In the genomic region with DNA sequence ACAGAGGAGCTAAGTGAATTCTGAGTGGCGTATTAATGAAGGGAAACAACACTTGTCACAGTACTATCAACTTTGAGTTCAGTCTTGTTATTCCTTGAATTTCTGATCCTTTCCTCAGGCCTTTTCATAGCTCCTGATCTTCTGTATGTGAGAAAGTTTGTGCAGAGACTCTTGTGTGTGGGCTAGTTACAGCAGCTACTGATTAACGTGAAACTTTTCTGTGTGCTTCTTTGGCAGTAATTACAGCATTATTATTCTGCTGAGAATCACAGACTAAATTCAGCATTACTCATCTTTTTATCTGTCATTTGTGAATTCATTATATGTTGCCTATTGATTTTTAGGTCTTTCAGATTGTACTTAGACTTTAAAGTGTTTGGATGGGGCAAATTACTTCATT, we compare ENCODE assay signal across 30 cellular contexts. TPM values are rescaled to one million over a fixed set of nuclear protein-coding genes. Genes with fewer than 3 reads are reported as not detected.
DNase-seq lines count a peak whose midpoint lies in the region; ATAC-seq and TF ChIP-seq lines count a peak whose summit lies in the region.
"Had no signal": no experiment of that assay in that cellular context is flagged by ENCODE, and none has a peak within 500 bp of the region (broad histone marks: within the 10 kb centered on the region; RNA-seq: fewer than 3 reads in every experiment).

No MANE protein-coding gene starts in this region.

- POLR2A ChIA-PET in HEK293 (lab: Yijun Ruan, JAX): interaction anchor here (1.0 kb wide), 1 partner anchor 60 kb away, joined by 4 read pairs; a partner anchor contains a TSS

- no peak for ATAC-seq in activated naive CD4-positive, alpha-beta T cell treated with anti-CD3 and anti-CD28 coated beads, Interleukin-2, amount 50 U/mL, for 72 hours
- ATAC-seq in central memory CD8-positive, alpha-beta T cell (replicated peaks; ENCODE audit: extremely low read depth, poor library complexity, severe bottlenecking): no peak
- no peak for ATAC-seq in GM21381 (IDR thresholded peaks at IDR 0.05; ENCODE audit: unreplicated experiment)
- ATAC-seq: A549, heart right ventricle, left colon, Panc1 had no signal

- peak overlapping the region; percentile 20 for H3K27ac Mint-ChIP-seq in activated naive CD4-positive, alpha-beta T cell treated with anti-CD3 and anti-CD28 coated beads, Interleukin-2, amount 10 ng/mL, durations not matched to agents 7 days and 5 days
- peak overlapping the region in 1 of 2 donors; percentile 41 for H3K27ac Mint-ChIP-seq in activated naive CD4-positive, alpha-beta T cell treated with anti-CD3 and anti-CD28 coated beads, Interleukin-2, amount 50 U/mL, for 72 hours
- H3K27ac Mint-ChIP-seq in central memory CD8-positive, alpha-beta T cell (ENCODE audit: low read depth): peak overlapping the region; percentile 70
- H3K27ac Mint-ChIP-seq in osteocyte (ENCODE audit: unreplicated experiment): peak overlapping the region; percentile 28

- no peak overlapping the region for H3K4me3 ChIP-seq in HEK293 (ENCODE audit: low read depth, low read length)
- H3K4me3 ChIP-seq: A549, breast epithelium, colonic mucosa, heart right ventricle, skin epidermis, tibial nerve had no signal

- H3K36me3 Mint-ChIP-seq in activated naive CD4-positive, alpha-beta T cell treated with anti-CD3 and anti-CD28 coated beads, Interleukin-2, amount 10 ng/mL, durations not matched to agents 7 days and 5 days: peaks cover 51% of the 10 kb centered on the region
- H3K36me3 Mint-ChIP-seq in activated naive CD4-positive, alpha-beta T cell treated with anti-CD3 and anti-CD28 coated beads, Interleukin-2, amount 50 U/mL, for 72 hours: peaks cover 5 to 49% of the 10 kb centered on the region in 2 donors
- H3K36me3 Mint-ChIP-seq in central memory CD8-positive, alpha-beta T cell (ENCODE audit: insufficient read depth): peaks cover 36% of the 10 kb centered on the region
- peaks cover 50% of the 10 kb centered on the region for H3K36me3 Mint-ChIP-seq in osteocyte (ENCODE audit: unreplicated experiment)

- TF ChIP-seq CTCF in HEK293 (tag by site-specific recombination; IDR thresholded peaks at IDR 0.05) (no peak), osteocyte (IDR thresholded peaks at IDR 0.05) (no peak)

- no peaks in the 10 kb centered on the region for H3K4me1 Mint-ChIP-seq in activated naive CD4-positive, alpha-beta T cell treated with anti-CD3 and anti-CD28 coated beads, Interleukin-2, amount 10 ng/mL, durations not matched to agents 7 days and 5 days
- H3K4me1 Mint-ChIP-seq in central memory CD8-positive, alpha-beta T cell: peaks cover 23% of the 10 kb centered on the region
- no peaks in the 10 kb centered on the region for H3K4me1 Mint-ChIP-seq in osteocyte (ENCODE audit: unreplicated experiment)

- H3K4me3 Mint-ChIP-seq in activated naive CD4-positive, alpha-beta T cell treated with anti-CD3 and anti-CD28 coated beads, Interleukin-2, amount 10 ng/mL, durations not matched to agents 7 days and 5 days: no peak overlapping the region
- H3K4me3 Mint-ChIP-seq in central memory CD8-positive, alpha-beta T cell: no peak overlapping the region
- H3K4me3 Mint-ChIP-seq in osteocyte (ENCODE audit: unreplicated experiment): no peak overlapping the region

- no peak for DNase-seq in activated naive CD4-positive, alpha-beta T cell treated with anti-CD3 and anti-CD28 coated beads, Interleukin-2, amount 10 ng/mL, durations not matched to agents 7 days and 5 days
- DNase-seq in activated naive CD4-positive, alpha-beta T cell treated with anti-CD3 and anti-CD28 coated beads, Interleukin-2, amount 50 U/mL, for 72 hours (ENCODE audit: low spot score in 2 of 2): no peak
- no peak for DNase-seq in central memory CD8-positive, alpha-beta T cell (ENCODE audit: low spot score in 2 of 2)
- DNase-seq in osteocyte (ENCODE audit: extremely low spot score, unreplicated experiment) (no peak), COLO668 (lab: John Stamatoyannopoulos, UW; ENCODE audit: unreplicated experiment) (no peak), KG1 (lab: John Stamatoyannopoulos, UW) (no peak)
- DNase-seq: activated CD4-positive, alpha-beta T cell treated with anti-CD3 and anti-CD28 coated beads, Interleukin-2, amount 50 U/mL, for 1 hour; AML-193; amniotic stem cell; colonic mucosa; DMS53; effector CD8-positive, alpha-beta T cell; H7; heart right ventricle; IMR-90; left colon; mesendoderm; NCI-H1048; NCI-H187; SHP77 treated with DMSO at 0.1 percent for 48 hours; T-helper 9 cell had no signal

- no peaks in the 10 kb centered on the region for H3K9me3 Mint-ChIP-seq in activated naive CD4-positive, alpha-beta T cell treated with anti-CD3 and anti-CD28 coated beads, Interleukin-2, amount 10 ng/mL, durations not matched to agents 7 days and 5 days
- H3K9me3 Mint-ChIP-seq in activated naive CD4-positive, alpha-beta T cell treated with anti-CD3 and anti-CD28 coated beads, Interleukin-2, amount 50 U/mL, for 72 hours: no peaks in the 10 kb centered on the region
- H3K9me3 Mint-ChIP-seq in central memory CD8-positive, alpha-beta T cell: no peaks in the 10 kb centered on the region
- no peaks in the 10 kb centered on the region for H3K9me3 Mint-ChIP-seq in osteocyte (ENCODE audit: unreplicated experiment)
- H3K9me3 Mint-ChIP-seq: activated T-helper 2 cell treated with anti-CD3 and anti-CD28 coated beads, Interferon-gamma antibody, Interleukin-2, Interleukin-4, amounts not matched to agents 10 μg/mL and 5 μg/mL and 100 μg/mL, durations not matched to agents 14 hours and 24 hours and 36 hours had no signal

- peaks cover 35 to 56% of the 10 kb centered on the region in 2 experiments for H3K36me3 ChIP-seq in HEK293 (ENCODE audit: control insufficient read depth in 2 of 2, insufficient read depth in 1 of 2, low read length in 2 of 2)

- H3K9me3 ChIP-seq in HEK293 (ENCODE audit: control insufficient read depth, insufficient read depth, low read depth, low read length): no peaks in the 10 kb centered on the region
- H3K9me3 ChIP-seq: A549, breast epithelium, colonic mucosa, heart right ventricle, tibial nerve had no signal

- H3K4me1 ChIP-seq in HEK293 (ENCODE audit: control insufficient read depth, insufficient read depth, low read length): no peaks in the 10 kb centered on the region
- H3K4me1 ChIP-seq: breast epithelium, colonic mucosa had no signal

- no peaks in the 10 kb centered on the region for H3K27me3 Mint-ChIP-seq in activated naive CD4-positive, alpha-beta T cell treated with anti-CD3 and anti-CD28 coated beads, Interleukin-2, amount 10 ng/mL, durations not matched to agents 7 days and 5 days
- no peaks in the 10 kb centered on the region for H3K27me3 Mint-ChIP-seq in central memory CD8-positive, alpha-beta T cell
- H3K27me3 Mint-ChIP-seq in osteocyte (ENCODE audit: unreplicated experiment): no peaks in the 10 kb centered on the region

- H3K27ac ChIP-seq in HEK293 (ENCODE audit: extremely low read depth, low read depth, low read length): no peak overlapping the region
- H3K27ac ChIP-seq: A549, breast epithelium, colonic mucosa, tibial nerve, VCaP had no signal

- CTCF ChIA-PET in activated naive CD4-positive, alpha-beta T cell treated with anti-CD3 and anti-CD28 coated beads, Interleukin-2, amount 10 ng/mL, durations not matched to agents 7 days and 5 days (lab: Charles Lee): no interaction called here
- CTCF ChIA-PET in HEK293 (lab: Yijun Ruan, JAX): no interaction called here

TF ChIP-seq in HEK293, 187 proteins besides CTCF, POLR2A, EP300 and RAD21 (continues in another document):
- TF ChIP-seq ZNF157 (tag by site-specific recombination; IDR thresholded peaks at IDR 0.05): no peak
- TF ChIP-seq, protein P1, sequence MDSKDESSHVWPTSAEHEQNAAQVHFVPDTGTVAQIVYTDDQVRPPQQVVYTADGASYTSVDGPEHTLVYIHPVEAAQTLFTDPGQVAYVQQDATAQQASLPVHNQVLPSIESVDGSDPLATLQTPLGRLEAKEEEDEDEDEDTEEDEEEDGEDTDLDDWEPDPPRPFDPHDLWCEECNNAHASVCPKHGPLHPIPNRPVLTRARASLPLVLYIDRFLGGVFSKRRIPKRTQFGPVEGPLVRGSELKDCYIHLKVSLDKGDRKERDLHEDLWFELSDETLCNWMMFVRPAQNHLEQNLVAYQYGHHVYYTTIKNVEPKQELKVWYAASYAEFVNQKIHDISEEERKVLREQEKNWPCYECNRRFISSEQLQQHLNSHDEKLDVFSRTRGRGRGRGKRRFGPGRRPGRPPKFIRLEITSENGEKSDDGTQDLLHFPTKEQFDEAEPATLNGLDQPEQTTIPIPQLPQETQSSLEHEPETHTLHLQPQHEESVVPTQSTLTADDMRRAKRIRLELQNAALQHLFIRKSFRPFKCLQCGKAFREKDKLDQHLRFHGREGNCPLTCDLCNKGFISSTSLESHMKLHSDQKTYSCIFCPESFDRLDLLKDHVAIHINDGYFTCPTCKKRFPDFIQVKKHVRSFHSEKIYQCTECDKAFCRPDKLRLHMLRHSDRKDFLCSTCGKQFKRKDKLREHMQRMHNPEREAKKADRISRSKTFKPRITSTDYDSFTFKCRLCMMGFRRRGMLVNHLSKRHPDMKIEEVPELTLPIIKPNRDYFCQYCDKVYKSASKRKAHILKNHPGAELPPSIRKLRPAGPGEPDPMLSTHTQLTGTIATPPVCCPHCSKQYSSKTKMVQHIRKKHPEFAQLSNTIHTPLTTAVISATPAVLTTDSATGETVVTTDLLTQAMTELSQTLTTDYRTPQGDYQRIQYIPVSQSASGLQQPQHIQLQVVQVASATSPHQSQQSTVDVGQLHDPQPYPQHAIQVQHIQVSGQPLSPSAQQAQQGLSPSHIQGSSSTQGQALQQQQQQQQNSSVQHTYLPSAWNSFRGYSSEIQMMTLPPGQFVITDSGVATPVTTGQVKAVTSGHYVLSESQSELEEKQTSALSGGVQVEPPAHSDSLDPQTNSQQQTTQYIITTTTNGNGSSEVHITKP (tag by site-specific recombination; IDR thresholded peaks at IDR 0.05): 0 out of 2 replicates have a peak, but pooled peaks have one; percentile 9
- no peak for TF ChIP-seq OVOL3 (tag by site-specific recombination; IDR thresholded peaks at IDR 0.05)
- no peak for TF ChIP-seq RBAK (tag by site-specific recombination; IDR thresholded peaks at IDR 0.05)

RNA-seq across cellular contexts. Expression of a gene that starts 36.0 kb away (rescaled TPM):
- 10 to 100 TPM; 68.1 to 89.3 TPM for total RNA-seq in activated naive CD4-positive, alpha-beta T cell treated with anti-CD3 and anti-CD28 coated beads, Interleukin-2, amount 50 U/mL, for 72 hours
- 71.0 and 74.2 TPM in 2 replicates for total RNA-seq in osteocyte

RNA-seq across cellular contexts. Expression of a gene that starts 59.5 kb away (rescaled TPM):
- total RNA-seq in activated naive CD4-positive, alpha-beta T cell treated with anti-CD3 and anti-CD28 coated beads, Interleukin-2, amount 50 U/mL, for 72 hours: 10 to 100 TPM; 18.1 to 27.1 TPM
- total RNA-seq in osteocyte: 17.5 and 18.7 TPM in 2 replicates
